21 cellular contexts compared by ENCODE assay signal in genomic region chr3:106115557-106115956, GRCh38.
DNase-seq lines count a peak whose midpoint lies in the region; FAIRE-seq and TF ChIP-seq lines count a peak whose summit lies in the region.
"Had no signal": no experiment of that assay in that cellular context is flagged by ENCODE, and none has a peak within 500 bp of the region (broad histone marks: within the 10 kb centered on the region; RNA-seq: fewer than 3 reads in every experiment).

No MANE protein-coding gene starts in this region.

- no peaks in the 10 kb centered on the region for H3K9me3 ChIP-seq in astrocyte (ENCODE audit: insufficient read depth, low read depth, low read length)
- H3K9me3 ChIP-seq: BE2C had no signal

- H3K36me3 Mint-ChIP-seq in astrocyte (ENCODE audit: low read depth, unreplicated experiment): no peaks in the 10 kb centered on the region
- H3K36me3 Mint-ChIP-seq in osteocyte (ENCODE audit: unreplicated experiment): no peaks in the 10 kb centered on the region
- H3K36me3 Mint-ChIP-seq: CD4-positive, CD25-positive, alpha-beta regulatory T cell had no signal

- DNase-seq in NCI-H460 (ENCODE audit: extremely low read depth, low read depth) (peak; percentile 55), astrocyte (ENCODE audit: low read depth) (no peak), osteocyte (ENCODE audit: extremely low spot score, unreplicated experiment) (no peak), NCI-H2196 treated with DMSO at 0.1 percent for 48 hours (lab: John Stamatoyannopoulos, UW; ENCODE audit: unreplicated experiment) (no peak), NCI-H524 treated with DMSO at 0.1 percent for 48 hours (lab: John Stamatoyannopoulos, UW) (no peak), NCI-H1694 treated with DMSO at 0.1 percent for 48 hours (lab: John Stamatoyannopoulos, UW) (no peak), NCI-H2029 (lab: John Stamatoyannopoulos, UW) (no peak)
- DNase-seq: BE2C; CD4-positive, CD25-positive, alpha-beta regulatory T cell; GF-D8; Karpas-422; NCI-H1417; NCI-H187; NCI-H2107; NCI-H510A treated with DMSO at 0.1 percent for 48 hours; NCI-H82; SW 1271 had no signal

- no peaks in the 10 kb centered on the region for H3K79me2 ChIP-seq in ACC112 (ENCODE audit: control insufficient read depth, insufficient read depth, low read length, unreplicated experiment)
- no peaks in the 10 kb centered on the region for H3K79me2 ChIP-seq in astrocyte (ENCODE audit: insufficient read depth, low read length)

- H3K27me3 ChIP-seq in ACC112 (ENCODE audit: insufficient read depth, low read length) (no peaks in the 10 kb centered on the region), astrocyte (ENCODE audit: insufficient read depth, low read length) (no peaks in the 10 kb centered on the region)
- H3K27me3 ChIP-seq: BE2C had no signal

- peak overlapping the region; percentile 85 for H3K27ac ChIP-seq in ACC112 (ENCODE audit: low read depth, low read length)
- no peak overlapping the region for H3K27ac ChIP-seq in astrocyte (ENCODE audit: low read depth, low read length)

- TF ChIP-seq CTCF in astrocyte (IDR thresholded peaks at IDR 0.05; ENCODE audit: insufficient read depth, low read depth, low read length): no peak
- TF ChIP-seq CTCF in osteocyte (IDR thresholded peaks at IDR 0.05): no peak

- peak overlapping the region; percentile 87 for H3K27ac Mint-ChIP-seq in astrocyte (ENCODE audit: unreplicated experiment)
- H3K27ac Mint-ChIP-seq in osteocyte (ENCODE audit: unreplicated experiment): peak overlapping the region; percentile 73
- H3K27ac Mint-ChIP-seq: CD4-positive, CD25-positive, alpha-beta regulatory T cell; GM23338 had no signal

- peaks cover 4% of the 10 kb centered on the region for H3K9me3 Mint-ChIP-seq in astrocyte (ENCODE audit: unreplicated experiment)
- no peaks in the 10 kb centered on the region for H3K9me3 Mint-ChIP-seq in osteocyte (ENCODE audit: unreplicated experiment)

- no peak for FAIRE-seq in astrocyte (lab: Jason Lieb, UNC)

- H3K36me3 ChIP-seq in ACC112 (ENCODE audit: insufficient read depth, low read length): no peaks in the 10 kb centered on the region
- no peaks in the 10 kb centered on the region for H3K36me3 ChIP-seq in astrocyte (ENCODE audit: insufficient read depth, low read length)
- H3K36me3 ChIP-seq: BE2C had no signal

- no peak overlapping the region for H3K4me3 Mint-ChIP-seq in astrocyte (ENCODE audit: unreplicated experiment)
- no peak overlapping the region for H3K4me3 Mint-ChIP-seq in osteocyte (ENCODE audit: unreplicated experiment)
- H3K4me3 Mint-ChIP-seq: CD4-positive, CD25-positive, alpha-beta regulatory T cell; GM23338; IgD-negative memory B cell had no signal

- H4K20me1 ChIP-seq in astrocyte (ENCODE audit: insufficient read depth, low read length): no peaks in the 10 kb centered on the region

- H3K4me1 Mint-ChIP-seq in astrocyte (ENCODE audit: low read depth, unreplicated experiment): peaks cover 20% of the 10 kb centered on the region
- peaks cover 19% of the 10 kb centered on the region for H3K4me1 Mint-ChIP-seq in osteocyte (ENCODE audit: unreplicated experiment)
- H3K4me1 Mint-ChIP-seq: GM23338 had no signal

- H3K4me1 ChIP-seq in ACC112 (ENCODE audit: control insufficient read depth, insufficient read depth, low read length, unreplicated experiment): peaks cover 20% of the 10 kb centered on the region
- H3K4me1 ChIP-seq in astrocyte (ENCODE audit: insufficient read depth, low read length): peaks cover 8% of the 10 kb centered on the region
- H3K4me1 ChIP-seq: BE2C had no signal

- no peaks in the 10 kb centered on the region for H3K27me3 Mint-ChIP-seq in astrocyte (ENCODE audit: low read depth, unreplicated experiment)
- no peaks in the 10 kb centered on the region for H3K27me3 Mint-ChIP-seq in osteocyte (ENCODE audit: unreplicated experiment)
- H3K27me3 Mint-ChIP-seq: CD4-positive, CD25-positive, alpha-beta regulatory T cell had no signal

- H2AFZ ChIP-seq in ACC112 (ENCODE audit: low read length, unreplicated experiment) (no peak overlapping the region), astrocyte (ENCODE audit: low read depth, low read length) (no peak overlapping the region)
- H2AFZ ChIP-seq: GM23338 had no signal

- no peak overlapping the region for H3K9ac ChIP-seq in astrocyte (ENCODE audit: low read length)

- H3K4me3 ChIP-seq in ACC112 (ENCODE audit: low read depth, low read length) (no peak overlapping the region), astrocyte (ENCODE audit: insufficient read depth, low read depth, low read length) (no peak overlapping the region)
- H3K4me3 ChIP-seq: GM23338, SK-N-MC had no signal

- H3K4me2 ChIP-seq in astrocyte (ENCODE audit: low read length): no peak overlapping the region
- H3K4me2 ChIP-seq: GM23338 had no signal
